In genomic region chr11:65662247-65662801, GRCh38 we compare ENCODE assay signal across 8 cellular contexts. TPM values are rescaled to one million over a fixed set of nuclear protein-coding genes. Genes with fewer than 3 reads are reported as not detected.
A peak's percentile ranks its signal among the peaks of the same experiment; 100 is the strongest.
DNase-seq lines count a peak whose midpoint lies in the region; ATAC-seq and TF ChIP-seq lines count a peak whose summit lies in the region.

No MANE protein-coding gene starts in this region.

- POLR2A ChIA-PET in CD4-positive, alpha-beta memory T cell (lab: Charles Lee; ENCODE audit: partially characterized antibody): interaction anchor here (0.6 to 9.0 kb wide), 29 partner anchors 9 to 957 kb away, joined by 3 to 183 read pairs (median 6); partner anchors contain the start of genes ARL2, BANF1, C11orf68 and CCDC85B

- H3K4me1 ChIP-seq in CD4-positive, alpha-beta memory T cell (ENCODE audit: insufficient read depth, low read length): peaks cover 38% of the 10 kb centered on the region
- H3K4me1 ChIP-seq in adipocyte (ENCODE audit: control insufficient read depth, insufficient read depth, low read length) (peaks cover 22% of the 10 kb centered on the region), left lung (peaks cover 11 to 57% of the 10 kb centered on the region in 2 donors), thyroid gland (peaks cover 12 to 21% of the 10 kb centered on the region in 2 donors)

- peak overlapping the region; percentile 96 to 97 for H3K4me3 ChIP-seq in CD4-positive, alpha-beta memory T cell (ENCODE audit: low read length in 2 of 2)
- H3K4me3 ChIP-seq in adipocyte (ENCODE audit: low read length): peak overlapping the region; percentile 88
- H3K4me3 ChIP-seq in left lung: peak overlapping the region; percentile 81
- peak overlapping the region; percentile 75 to 88 (median 78) for H3K4me3 ChIP-seq in thyroid gland (replicated peaks in 1 of 3)

- intact Hi-C loops in CD4-positive, alpha-beta memory T cell (cut with micrococcal nuclease): loop anchor here (1.0 to 5.0 kb wide), 3 partner anchors 9 to 195 kb away; partner anchors contain the start of gene CFL1
- intact Hi-C loops in left lung (cut with DNase I) (no loop called here), thyroid gland (cut with DNase I) (no loop called here)

- peak; percentile 22 for ATAC-seq in HG02623 (IDR thresholded peaks at IDR 0.05; ENCODE audit: unreplicated experiment)
- ATAC-seq in left lung: peak; percentile 3

- no peaks in the 10 kb centered on the region for H3K9me3 ChIP-seq in CD4-positive, alpha-beta memory T cell (ENCODE audit: control insufficient read depth in 1 of 2, low read length in 2 of 2)
- no peaks in the 10 kb centered on the region for H3K9me3 ChIP-seq in adipocyte (ENCODE audit: control insufficient read depth, low read length)
- no peaks in the 10 kb centered on the region for H3K9me3 ChIP-seq in left lung
- no peaks in the 10 kb centered on the region for H3K9me3 ChIP-seq in thyroid gland

- no peak for DNase-seq in CD4-positive, alpha-beta memory T cell
- DNase-seq in adipocyte (ENCODE audit: low read depth) (peak; percentile 38), left lung (peak in 1 of 2 donors; percentile 41), thyroid gland (no peak), activated gamma-delta T cell treated with Interleukin-2 at 50 U/mL for 16 hours (no peak), COLO829 (ENCODE audit: low spot score) (no peak), NCI-H1694 treated with DMSO at 0.1 percent for 48 hours (lab: John Stamatoyannopoulos, UW) (no peak)

- no peaks in the 10 kb centered on the region for H3K27me3 Mint-ChIP-seq in CD4-positive, alpha-beta memory T cell

- peak overlapping the region; percentile 73 to 94 (median 92) for H3K27ac Mint-ChIP-seq in CD4-positive, alpha-beta memory T cell

- peak overlapping the region; percentile 98 for H3K27ac ChIP-seq in CD4-positive, alpha-beta memory T cell (ENCODE audit: low read depth, low read length)
- peak overlapping the region; percentile 95 to 98 for H3K27ac ChIP-seq in left lung
- peak overlapping the region; percentile 92 to 96 (median 95) for H3K27ac ChIP-seq in thyroid gland

- H3K4me3 Mint-ChIP-seq in CD4-positive, alpha-beta memory T cell: peak overlapping the region; percentile 79 to 89 (median 86)

- CTCF ChIA-PET in CD4-positive, alpha-beta memory T cell (lab: Charles Lee; ENCODE audit: partially characterized antibody): interaction anchor here (1.9 to 2.8 kb wide), 2 partner anchors 10 to 36 kb away, joined by 9 to 10 read pairs; no protein-coding TSS in a partner anchor

- H3K36me3 Mint-ChIP-seq in CD4-positive, alpha-beta memory T cell: peaks cover 30 to 45% of the 10 kb centered on the region in 2 donors

- H3K4me1 Mint-ChIP-seq in CD4-positive, alpha-beta memory T cell: peaks cover 23 to 47% (median 36%) of the 10 kb centered on the region in 4 donors

- no peaks in the 10 kb centered on the region for H3K27me3 ChIP-seq in CD4-positive, alpha-beta memory T cell (ENCODE audit: insufficient read depth, low read length)
- H3K27me3 ChIP-seq in adipocyte (replicated peaks; ENCODE audit: control insufficient read depth, insufficient read depth, low read length): no peaks in the 10 kb centered on the region
- H3K27me3 ChIP-seq in left lung: no peaks in the 10 kb centered on the region
- no peaks in the 10 kb centered on the region for H3K27me3 ChIP-seq in thyroid gland

- H3K9ac ChIP-seq in adipocyte (ENCODE audit: low read length): peak overlapping the region; percentile 93

- TF ChIP-seq POLR2A in thyroid gland (IDR thresholded peaks at IDR 0.05): no peak

- 0 to 3% methylated on average over 6 to 9 of the region's 29 CpGs for WGBS in thyroid gland, 2 donors

- H3K36me3 ChIP-seq in CD4-positive, alpha-beta memory T cell (ENCODE audit: insufficient read depth, low read length): peaks cover 44% of the 10 kb centered on the region
- H3K36me3 ChIP-seq in adipocyte (ENCODE audit: control insufficient read depth, insufficient read depth, low read length, severe bottlenecking) (peaks cover 39% of the 10 kb centered on the region), left lung (peaks cover 0 to 43% of the 10 kb centered on the region in 2 donors), thyroid gland (peaks cover 31 to 34% of the 10 kb centered on the region in 2 donors)

- H3K9me3 Mint-ChIP-seq in CD4-positive, alpha-beta memory T cell: peaks cover 0 to 2% (median 0%) of the 10 kb centered on the region in 8 donors

- TF ChIP-seq CTCF in left lung (IDR thresholded peaks at IDR 0.05) (no peak), thyroid gland (IDR thresholded peaks at IDR 0.05) (no peak)

RNA-seq across cellular contexts. Expression of gene RELA, which starts 0.4 kb away (rescaled TPM):
- total RNA-seq in CD4-positive, alpha-beta memory T cell: 100 to 1,000 TPM; 170 to 173 TPM
- polyA plus RNA-seq in CD4-positive, alpha-beta memory T cell: 10 to 100 TPM; 36.5 to 74.7 TPM
- 10 to 100 TPM; 56.5 to 67.9 TPM for total RNA-seq in left lung
- total RNA-seq in thyroid gland: 10 to 100 TPM; 40.3 to 55.8 (median 48.7) TPM

RNA-seq across cellular contexts. Expression of gene SIPA1, which starts 24.4 kb away (rescaled TPM):
- 100 to 1,000 TPM; 150 to 169 TPM for total RNA-seq in CD4-positive, alpha-beta memory T cell
- polyA plus RNA-seq in CD4-positive, alpha-beta memory T cell: 100 to 1,000 TPM in 1 of 2 donors, 10 to 100 TPM in 1; 50.1 to 204 TPM
- total RNA-seq in left lung (100 to 1,000 TPM in 1 of 2 donors, 10 to 100 TPM in 1; 77.3 to 107 TPM), thyroid gland (10 to 100 TPM; 19.2 to 40.6 (median 32.7) TPM)

RNA-seq across cellular contexts. Expression of gene PCNX3, which starts 46.7 kb away (rescaled TPM):
- 10 to 100 TPM; 63.3 to 66.3 TPM for total RNA-seq in CD4-positive, alpha-beta memory T cell
- 1 to 10 TPM in 1 of 2 donors, under 1 TPM in 1; 0.41 to 6.3 TPM for polyA plus RNA-seq in CD4-positive, alpha-beta memory T cell
- total RNA-seq in left lung: 10 to 100 TPM; 36.7 to 44.5 TPM
- 10 to 100 TPM; 18.9 to 54.2 (median 47.0) TPM for total RNA-seq in thyroid gland

RNA-seq across cellular contexts. Expression of gene MAP3K11, which starts 48.3 kb away (rescaled TPM):
- 10 to 100 TPM; 92.0 to 93.6 TPM for total RNA-seq in CD4-positive, alpha-beta memory T cell
- polyA plus RNA-seq in CD4-positive, alpha-beta memory T cell: 10 to 100 TPM in 1 of 2 donors, 1 to 10 TPM in 1; 6.3 to 24.1 TPM
- 100 to 1,000 TPM in 1 of 2 donors, 10 to 100 TPM in 1; 74.7 to 100 TPM for total RNA-seq in left lung
- 10 to 100 TPM; 43.1 to 67.8 (median 51.3) TPM for total RNA-seq in thyroid gland

RNA-seq across cellular contexts. Expression of gene KAT5, which starts 49.7 kb away (rescaled TPM):
- total RNA-seq in CD4-positive, alpha-beta memory T cell: 100 to 1,000 TPM in 1 of 2 experiments, 10 to 100 TPM in 1; 93.5 to 106 TPM
- polyA plus RNA-seq in CD4-positive, alpha-beta memory T cell: 10 to 100 TPM; 45.4 to 61.5 TPM
- total RNA-seq in left lung (10 to 100 TPM; 57.0 to 67.1 TPM), thyroid gland (100 to 1,000 TPM in 1 of 4 donors, 10 to 100 TPM in 3; 78.5 to 114 (median 81.1) TPM)
